Comparison of ENCODE assay signal across 8 cellular contexts in genomic region chr10:43396928-43397624, GRCh38. TPM values are rescaled to one million over a fixed set of nuclear protein-coding genes. Genes with fewer than 3 reads are reported as not detected.
DNase-seq lines count a peak whose midpoint lies in the region; ATAC-seq and TF ChIP-seq lines count a peak whose summit lies in the region.

No MANE protein-coding gene starts in this region.

- POLR2A ChIA-PET in activated CD4-positive, alpha-beta memory T cell treated with anti-CD3 and anti-CD28 coated beads, Interleukin-2, amount 10 ng/mL, durations not matched to agents 7 days and 5 days (lab: Charles Lee): interaction anchor here (0.6 to 8.1 kb wide), 21 partner anchors 8 to 277 kb away, joined by 3 to 192 read pairs (median 6); partner anchors contain the start of genes CSGALNACT2, HNRNPF, ZNF239 and ZNF487

- DNase-seq in Ammon's horn (ENCODE audit: low spot score) (peak; percentile 87), NCI-H748 (lab: John Stamatoyannopoulos, UW; ENCODE audit: unreplicated experiment) (peak; percentile 91), lung microvascular endothelial cell (ENCODE audit: low read depth in 2 of 2) (peak; percentile 86 to 89)
- peak; percentile 89 for DNase-seq in activated CD4-positive, alpha-beta memory T cell treated with anti-CD3 and anti-CD28 coated beads, Interleukin-2, amount 10 ng/mL, durations not matched to agents 7 days and 5 days
- peak; percentile 62 for DNase-seq in effector CD8-positive, alpha-beta T cell (lab: John Stamatoyannopoulos, UW)
- DNase-seq in stimulated activated CD8-positive, alpha-beta memory T cell treated with anti-CD3 and anti-CD28 coated beads, Interleukin-12 subunit alpha, Interleukin-12 subunit beta, amount 100 ng/mL, for 24 hours (ENCODE audit: extremely low read depth): peak; percentile 49

- peak overlapping the region; percentile 90 for H3K4me3 Mint-ChIP-seq in activated CD4-positive, alpha-beta memory T cell treated with anti-CD3 and anti-CD28 coated beads, Interleukin-2, amount 10 ng/mL, durations not matched to agents 7 days and 5 days

- peaks cover 76% of the 10 kb centered on the region for H3K4me1 Mint-ChIP-seq in activated CD4-positive, alpha-beta memory T cell treated with anti-CD3 and anti-CD28 coated beads, Interleukin-2, amount 10 ng/mL, durations not matched to agents 7 days and 5 days

- CTCF ChIA-PET in activated CD4-positive, alpha-beta memory T cell treated with anti-CD3 and anti-CD28 coated beads, Interleukin-2, amount 10 ng/mL, durations not matched to agents 7 days and 5 days (lab: Charles Lee): interaction anchor here (1.0 to 3.7 kb wide), 4 partner anchors 11 to 104 kb away, joined by 3 to 11 read pairs (median 7); partner anchors contain the start of gene HNRNPF

- peak; percentile 80 for ATAC-seq in HG03280 (IDR thresholded peaks at IDR 0.05; ENCODE audit: unreplicated experiment)

- H3K9me3 Mint-ChIP-seq in activated CD4-positive, alpha-beta memory T cell treated with anti-CD3 and anti-CD28 coated beads, Interleukin-2, amount 10 ng/mL, durations not matched to agents 7 days and 5 days: no peaks in the 10 kb centered on the region

- no peaks in the 10 kb centered on the region for H3K27me3 Mint-ChIP-seq in activated CD4-positive, alpha-beta memory T cell treated with anti-CD3 and anti-CD28 coated beads, Interleukin-2, amount 10 ng/mL, durations not matched to agents 7 days and 5 days

- H3K36me3 Mint-ChIP-seq in activated CD4-positive, alpha-beta memory T cell treated with anti-CD3 and anti-CD28 coated beads, Interleukin-2, amount 10 ng/mL, durations not matched to agents 7 days and 5 days (ENCODE audit: low read depth): peaks cover 87% of the 10 kb centered on the region

- TF ChIP-seq POLR2A in GM19099 (IDR thresholded peaks at IDR 0.05; ENCODE audit: extremely low read depth, insufficient read length, low read depth): peak; percentile 75

- H3K27ac Mint-ChIP-seq in activated CD4-positive, alpha-beta memory T cell treated with anti-CD3 and anti-CD28 coated beads, Interleukin-2, amount 10 ng/mL, durations not matched to agents 7 days and 5 days: peak overlapping the region; percentile 93

RNA-seq across cellular contexts. Expression of gene HNRNPF, which starts 11.9 kb away (rescaled TPM):
- 100 to 1,000 TPM; 477 to 494 TPM for total RNA-seq in activated CD4-positive, alpha-beta memory T cell treated with anti-CD3 and anti-CD28 coated beads, Interleukin-2, amount 10 ng/mL, durations not matched to agents 7 days and 5 days
- total RNA-seq in lung microvascular endothelial cell: 132 and 160 TPM in 2 replicates

RNA-seq across cellular contexts. Expression of gene FXYD4, which starts 25.6 kb away (rescaled TPM):
- total RNA-seq in activated CD4-positive, alpha-beta memory T cell treated with anti-CD3 and anti-CD28 coated beads, Interleukin-2, amount 10 ng/mL, durations not matched to agents 7 days and 5 days: not detected
- not detected in 2 replicates for total RNA-seq in lung microvascular endothelial cell

RNA-seq across cellular contexts. Expression of gene ZNF487, which starts 39.8 kb away (rescaled TPM):
- 1 to 10 TPM; 6.1 TPM for total RNA-seq in activated CD4-positive, alpha-beta memory T cell treated with anti-CD3 and anti-CD28 coated beads, Interleukin-2, amount 10 ng/mL, durations not matched to agents 7 days and 5 days
- 1.2 and 1.5 TPM in 2 replicates for total RNA-seq in lung microvascular endothelial cell

Comparison
In these comparisons a context has a peak if more than half of its experiments do, and no peak if none do; other contexts are left out.
1. Peak in every context shown above with its lines: DNase-seq and ATAC-seq.